In the genomic region with DNA sequence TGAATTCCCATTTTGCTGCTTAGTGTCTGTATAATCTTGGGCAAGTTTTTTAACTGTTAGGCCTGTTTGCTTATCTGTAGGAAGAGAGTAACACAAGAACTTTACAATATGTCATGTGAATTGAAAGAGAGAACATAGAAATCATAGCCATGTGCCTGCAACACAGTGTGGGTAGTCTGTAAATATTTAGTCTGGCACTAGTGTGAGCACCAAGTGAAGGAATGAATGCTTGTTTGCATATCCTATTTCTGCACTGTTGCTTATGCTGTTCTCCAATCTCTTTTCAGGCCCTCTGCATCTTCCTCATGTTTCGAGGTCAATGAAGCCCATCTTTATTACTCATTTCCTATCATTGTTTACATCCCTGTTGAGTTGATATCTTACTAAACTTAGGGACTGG, we compare ENCODE assay signal across 1 cellular context.
TF ChIP-seq lines count a peak whose summit lies in the region.

No MANE protein-coding gene starts in this region.

TF ChIP-seq in HepG2, 621 proteins besides CTCF, POLR2A, EP300 and RAD21 (continued from another document and continues in another):
- TF ChIP-seq, protein P1, sequence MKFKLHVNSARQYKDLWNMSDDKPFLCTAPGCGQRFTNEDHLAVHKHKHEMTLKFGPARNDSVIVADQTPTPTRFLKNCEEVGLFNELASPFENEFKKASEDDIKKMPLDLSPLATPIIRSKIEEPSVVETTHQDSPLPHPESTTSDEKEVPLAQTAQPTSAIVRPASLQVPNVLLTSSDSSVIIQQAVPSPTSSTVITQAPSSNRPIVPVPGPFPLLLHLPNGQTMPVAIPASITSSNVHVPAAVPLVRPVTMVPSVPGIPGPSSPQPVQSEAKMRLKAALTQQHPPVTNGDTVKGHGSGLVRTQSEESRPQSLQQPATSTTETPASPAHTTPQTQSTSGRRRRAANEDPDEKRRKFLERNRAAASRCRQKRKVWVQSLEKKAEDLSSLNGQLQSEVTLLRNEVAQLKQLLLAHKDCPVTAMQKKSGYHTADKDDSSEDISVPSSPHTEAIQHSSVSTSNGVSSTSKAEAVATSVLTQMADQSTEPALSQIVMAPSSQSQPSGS (CRISPR knock-in tag; IDR thresholded peaks at IDR 0.05): 0 out of 2 replicates have a peak, but pooled peaks have one; percentile 25
- TF ChIP-seq SOX5 (CRISPR knock-in tag; IDR thresholded peaks at IDR 0.05; ENCODE audit: borderline replicate concordance) (peak; percentile 68; the same call in 1 of the 2 replicates), NR2F6 (IDR thresholded peaks at IDR 0.05) (no peak), NR2F6 (CRISPR knock-in tag; IDR thresholded peaks at IDR 0.05) (peak; percentile 59; the same call in 1 of the 2 replicates), YEATS2 (CRISPR knock-in tag; IDR thresholded peaks at IDR 0.05; ENCODE audit: borderline replicate concordance) (peak; percentile 46; the same call in 1 of the 2 replicates), IRF2 (CRISPR knock-in tag; IDR thresholded peaks at IDR 0.05) (peak; percentile 56; the same call in 1 of the 2 replicates), ISL2 (CRISPR knock-in tag; IDR thresholded peaks at IDR 0.05) (0 out of 2 replicates have a peak, but pooled peaks have one; percentile 20), SPEN (CRISPR knock-in tag; IDR thresholded peaks at IDR 0.05; ENCODE audit: low read depth) (no peak), ZMYM3 (CRISPR knock-in tag; IDR thresholded peaks at IDR 0.05) (0 out of 2 replicates have a peak, but pooled peaks have one; percentile 54), ZBTB2 (CRISPR knock-in tag; IDR thresholded peaks at IDR 0.05; ENCODE audit: low read depth) (no peak), PAX8 (CRISPR knock-in tag; IDR thresholded peaks at IDR 0.05; ENCODE audit: borderline replicate concordance) (no peak), POLR2AphosphoS2 (IDR thresholded peaks at IDR 0.05; ENCODE audit: low read depth, low read length) (no peak), ZSCAN9 (CRISPR knock-in tag; IDR thresholded peaks at IDR 0.05; ENCODE audit: borderline replicate concordance) (peak; percentile 91), ZNF678 (CRISPR knock-in tag; IDR thresholded peaks at IDR 0.05) (no peak), FOXA3 (CRISPR knock-in tag; IDR thresholded peaks at IDR 0.05) (peak; percentile 86), MNT (IDR thresholded peaks at IDR 0.05) (no peak), ZNF383 (CRISPR knock-in tag; IDR thresholded peaks at IDR 0.05; ENCODE audit: borderline replicate concordance) (no peak), ELF1 (CRISPR knock-in tag; IDR thresholded peaks at IDR 0.05) (no peak), ARID5B (CRISPR knock-in tag; IDR thresholded peaks at IDR 0.05) (peak; percentile 81), IRX3 (CRISPR knock-in tag; IDR thresholded peaks at IDR 0.05; ENCODE audit: borderline replicate concordance, low read depth) (no peak), SMARCC2 (IDR thresholded peaks at IDR 0.05) (no peak)
- TF ChIP-seq, protein P2, sequence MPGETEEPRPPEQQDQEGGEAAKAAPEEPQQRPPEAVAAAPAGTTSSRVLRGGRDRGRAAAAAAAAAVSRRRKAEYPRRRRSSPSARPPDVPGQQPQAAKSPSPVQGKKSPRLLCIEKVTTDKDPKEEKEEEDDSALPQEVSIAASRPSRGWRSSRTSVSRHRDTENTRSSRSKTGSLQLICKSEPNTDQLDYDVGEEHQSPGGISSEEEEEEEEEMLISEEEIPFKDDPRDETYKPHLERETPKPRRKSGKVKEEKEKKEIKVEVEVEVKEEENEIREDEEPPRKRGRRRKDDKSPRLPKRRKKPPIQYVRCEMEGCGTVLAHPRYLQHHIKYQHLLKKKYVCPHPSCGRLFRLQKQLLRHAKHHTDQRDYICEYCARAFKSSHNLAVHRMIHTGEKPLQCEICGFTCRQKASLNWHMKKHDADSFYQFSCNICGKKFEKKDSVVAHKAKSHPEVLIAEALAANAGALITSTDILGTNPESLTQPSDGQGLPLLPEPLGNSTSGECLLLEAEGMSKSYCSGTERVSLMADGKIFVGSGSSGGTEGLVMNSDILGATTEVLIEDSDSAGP (CRISPR knock-in tag; IDR thresholded peaks at IDR 0.05; ENCODE audit: borderline replicate concordance): no peak
- TF ChIP-seq, protein P3, sequence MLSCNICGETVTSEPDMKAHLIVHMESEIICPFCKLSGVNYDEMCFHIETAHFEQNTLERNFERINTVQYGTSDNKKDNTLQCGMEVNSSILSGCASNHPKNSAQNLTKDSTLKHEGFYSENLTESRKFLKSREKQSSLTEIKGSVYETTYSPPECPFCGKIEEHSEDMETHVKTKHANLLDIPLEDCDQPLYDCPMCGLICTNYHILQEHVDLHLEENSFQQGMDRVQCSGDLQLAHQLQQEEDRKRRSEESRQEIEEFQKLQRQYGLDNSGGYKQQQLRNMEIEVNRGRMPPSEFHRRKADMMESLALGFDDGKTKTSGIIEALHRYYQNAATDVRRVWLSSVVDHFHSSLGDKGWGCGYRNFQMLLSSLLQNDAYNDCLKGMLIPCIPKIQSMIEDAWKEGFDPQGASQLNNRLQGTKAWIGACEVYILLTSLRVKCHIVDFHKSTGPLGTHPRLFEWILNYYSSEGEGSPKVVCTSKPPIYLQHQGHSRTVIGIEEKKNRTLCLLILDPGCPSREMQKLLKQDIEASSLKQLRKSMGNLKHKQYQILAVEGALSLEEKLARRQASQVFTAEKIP (CRISPR knock-in tag; IDR thresholded peaks at IDR 0.05; ENCODE audit: borderline replicate concordance): no peak
- TF ChIP-seq, protein P4, sequence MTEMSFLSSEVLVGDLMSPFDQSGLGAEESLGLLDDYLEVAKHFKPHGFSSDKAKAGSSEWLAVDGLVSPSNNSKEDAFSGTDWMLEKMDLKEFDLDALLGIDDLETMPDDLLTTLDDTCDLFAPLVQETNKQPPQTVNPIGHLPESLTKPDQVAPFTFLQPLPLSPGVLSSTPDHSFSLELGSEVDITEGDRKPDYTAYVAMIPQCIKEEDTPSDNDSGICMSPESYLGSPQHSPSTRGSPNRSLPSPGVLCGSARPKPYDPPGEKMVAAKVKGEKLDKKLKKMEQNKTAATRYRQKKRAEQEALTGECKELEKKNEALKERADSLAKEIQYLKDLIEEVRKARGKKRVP (CRISPR knock-in tag; IDR thresholded peaks at IDR 0.05): peak in 1 of 2 experiments; percentile 76; a peak in 2 of 4 replicates
- TF ChIP-seq, protein P5, sequence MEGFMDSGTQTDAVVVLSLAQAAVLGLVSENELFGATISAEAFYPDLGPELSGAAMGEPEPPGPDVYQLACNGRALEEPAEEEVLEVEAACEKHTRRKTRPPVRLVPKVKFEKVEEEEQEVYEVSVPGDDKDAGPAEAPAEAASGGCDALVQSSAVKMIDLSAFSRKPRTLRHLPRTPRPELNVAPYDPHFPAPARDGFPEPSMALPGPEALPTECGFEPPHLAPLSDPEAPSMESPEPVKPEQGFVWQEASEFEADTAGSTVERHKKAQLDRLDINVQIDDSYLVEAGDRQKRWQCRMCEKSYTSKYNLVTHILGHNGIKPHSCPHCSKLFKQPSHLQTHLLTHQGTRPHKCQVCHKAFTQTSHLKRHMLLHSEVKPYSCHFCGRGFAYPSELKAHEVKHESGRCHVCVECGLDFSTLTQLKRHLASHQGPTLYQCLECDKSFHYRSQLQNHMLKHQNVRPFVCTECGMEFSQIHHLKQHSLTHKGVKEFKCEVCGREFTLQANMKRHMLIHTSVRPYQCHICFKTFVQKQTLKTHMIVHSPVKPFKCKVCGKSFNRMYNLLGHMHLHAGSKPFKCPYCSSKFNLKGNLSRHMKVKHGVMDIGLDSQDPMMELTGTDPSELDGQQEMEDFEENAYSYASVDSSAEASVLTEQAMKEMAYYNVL (CRISPR knock-in tag; IDR thresholded peaks at IDR 0.05; ENCODE audit: borderline replicate concordance): no peak
- TF ChIP-seq, protein P6, sequence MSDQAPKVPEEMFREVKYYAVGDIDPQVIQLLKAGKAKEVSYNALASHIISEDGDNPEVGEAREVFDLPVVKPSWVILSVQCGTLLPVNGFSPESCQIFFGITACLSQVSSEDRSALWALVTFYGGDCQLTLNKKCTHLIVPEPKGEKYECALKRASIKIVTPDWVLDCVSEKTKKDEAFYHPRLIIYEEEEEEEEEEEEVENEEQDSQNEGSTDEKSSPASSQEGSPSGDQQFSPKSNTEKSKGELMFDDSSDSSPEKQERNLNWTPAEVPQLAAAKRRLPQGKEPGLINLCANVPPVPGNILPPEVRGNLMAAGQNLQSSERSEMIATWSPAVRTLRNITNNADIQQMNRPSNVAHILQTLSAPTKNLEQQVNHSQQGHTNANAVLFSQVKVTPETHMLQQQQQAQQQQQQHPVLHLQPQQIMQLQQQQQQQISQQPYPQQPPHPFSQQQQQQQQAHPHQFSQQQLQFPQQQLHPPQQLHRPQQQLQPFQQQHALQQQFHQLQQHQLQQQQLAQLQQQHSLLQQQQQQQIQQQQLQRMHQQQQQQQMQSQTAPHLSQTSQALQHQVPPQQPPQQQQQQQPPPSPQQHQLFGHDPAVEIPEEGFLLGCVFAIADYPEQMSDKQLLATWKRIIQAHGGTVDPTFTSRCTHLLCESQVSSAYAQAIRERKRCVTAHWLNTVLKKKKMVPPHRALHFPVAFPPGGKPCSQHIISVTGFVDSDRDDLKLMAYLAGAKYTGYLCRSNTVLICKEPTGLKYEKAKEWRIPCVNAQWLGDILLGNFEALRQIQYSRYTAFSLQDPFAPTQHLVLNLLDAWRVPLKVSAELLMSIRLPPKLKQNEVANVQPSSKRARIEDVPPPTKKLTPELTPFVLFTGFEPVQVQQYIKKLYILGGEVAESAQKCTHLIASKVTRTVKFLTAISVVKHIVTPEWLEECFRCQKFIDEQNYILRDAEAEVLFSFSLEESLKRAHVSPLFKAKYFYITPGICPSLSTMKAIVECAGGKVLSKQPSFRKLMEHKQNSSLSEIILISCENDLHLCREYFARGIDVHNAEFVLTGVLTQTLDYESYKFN (CRISPR knock-in tag; conservative IDR thresholded peaks at IDR 0.05): peak; percentile 14; the same call in 1 of the 2 replicates
- TF ChIP-seq, protein P7, sequence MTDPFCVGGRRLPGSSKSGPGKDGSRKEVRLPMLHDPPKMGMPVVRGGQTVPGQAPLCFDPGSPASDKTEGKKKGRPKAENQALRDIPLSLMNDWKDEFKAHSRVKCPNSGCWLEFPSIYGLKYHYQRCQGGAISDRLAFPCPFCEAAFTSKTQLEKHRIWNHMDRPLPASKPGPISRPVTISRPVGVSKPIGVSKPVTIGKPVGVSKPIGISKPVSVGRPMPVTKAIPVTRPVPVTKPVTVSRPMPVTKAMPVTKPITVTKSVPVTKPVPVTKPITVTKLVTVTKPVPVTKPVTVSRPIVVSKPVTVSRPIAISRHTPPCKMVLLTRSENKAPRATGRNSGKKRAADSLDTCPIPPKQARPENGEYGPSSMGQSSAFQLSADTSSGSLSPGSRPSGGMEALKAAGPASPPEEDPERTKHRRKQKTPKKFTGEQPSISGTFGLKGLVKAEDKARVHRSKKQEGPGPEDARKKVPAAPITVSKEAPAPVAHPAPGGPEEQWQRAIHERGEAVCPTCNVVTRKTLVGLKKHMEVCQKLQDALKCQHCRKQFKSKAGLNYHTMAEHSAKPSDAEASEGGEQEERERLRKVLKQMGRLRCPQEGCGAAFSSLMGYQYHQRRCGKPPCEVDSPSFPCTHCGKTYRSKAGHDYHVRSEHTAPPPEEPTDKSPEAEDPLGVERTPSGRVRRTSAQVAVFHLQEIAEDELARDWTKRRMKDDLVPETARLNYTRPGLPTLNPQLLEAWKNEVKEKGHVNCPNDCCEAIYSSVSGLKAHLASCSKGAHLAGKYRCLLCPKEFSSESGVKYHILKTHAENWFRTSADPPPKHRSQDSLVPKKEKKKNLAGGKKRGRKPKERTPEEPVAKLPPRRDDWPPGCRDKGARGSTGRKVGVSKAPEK (CRISPR knock-in tag; IDR thresholded peaks at IDR 0.05; ENCODE audit: borderline replicate concordance): no peak
